In genomic region chr1:182069028-182069466, GRCh38 we compare ENCODE assay signal across 9 cellular contexts. TPM values are rescaled to one million over a fixed set of nuclear protein-coding genes. Genes with fewer than 3 reads are reported as not detected.
DNase-seq lines count a peak whose midpoint lies in the region; TF ChIP-seq lines count a peak whose summit lies in the region.
"Had no signal": no experiment of that assay in that cellular context is flagged by ENCODE, and none has a peak within 500 bp of the region (broad histone marks: within the 10 kb centered on the region; RNA-seq: fewer than 3 reads in every experiment).

No MANE protein-coding gene starts in this region.

- in situ Hi-C loops in astrocyte of the spinal cord (cut with HindIII; ENCODE audit: low sequenced_read_pairs): no loop called here

- peak; percentile 90 for TF ChIP-seq CTCF in astrocyte of the spinal cord (IDR thresholded peaks at IDR 0.05; ENCODE audit: low read depth, low read length)

- DNase-seq in NCI-H146 (lab: John Stamatoyannopoulos, UW) (peak; percentile 27), NCI-H146 treated with DMSO at 0.1 percent for 48 hours (lab: John Stamatoyannopoulos, UW; ENCODE audit: unreplicated experiment) (no peak), HT1080 (ENCODE audit: low read depth) (peak; percentile 69), NOMO-1 treated with DMSO at 0.1 percent for 48 hours (lab: John Stamatoyannopoulos, UW; ENCODE audit: unreplicated experiment) (peak; percentile 38), astrocyte of the spinal cord (ENCODE audit: low read depth, low spot score) (peak; percentile 22), iPS-NIHi11 (ENCODE audit: low spot score) (peak; percentile 89), OCI-M2 (lab: John Stamatoyannopoulos, UW; ENCODE audit: unreplicated experiment) (no peak)
- DNase-seq in stimulated activated CD8-positive, alpha-beta memory T cell treated with anti-CD3 and anti-CD28 coated beads, Interleukin-4, amount 100 ng/mL, for 48 hours: peak; percentile 36

- H3K4me3 ChIP-seq in astrocyte of the spinal cord (ENCODE audit: low read depth, low read length): no peak overlapping the region

RNA-seq across cellular contexts. Expression of gene ZNF648, which starts 7.5 kb away (rescaled TPM):
- total RNA-seq in HT1080 (2014; rRNA removed; shearing (Covaris generic)): 0.10 and 0.34 TPM in 2 replicates
- polyA plus RNA-seq in HT1080 (2015; cell fraction: cytosol; rRNA removed): 0.02 TPM in 1 of 2 replicates, not detected in the other
- 0.04 and 0.32 TPM in 2 replicates for polyA plus RNA-seq in HT1080 (2015; cell fraction: nucleus; rRNA removed)
- total RNA-seq: activated CD8-positive, alpha-beta memory T cell treated with anti-CD3 and anti-CD28 coated beads for 36 hours had no signal

Comparison
In these comparisons a context has a peak if more than half of its experiments do, and no peak if none do; other contexts are left out.
1. DNase-seq: peak in NCI-H146 (single experiment), HT1080 (single experiment), NOMO-1 treated with DMSO at 0.1 percent for 48 hours (single experiment), astrocyte of the spinal cord (single experiment), iPS-NIHi11 (single experiment) and stimulated activated CD8-positive, alpha-beta memory T cell treated with anti-CD3 and anti-CD28 coated beads, Interleukin-4, amount 100 ng/mL, for 48 hours (single experiment); none in NCI-H146 treated with DMSO at 0.1 percent for 48 hours (single experiment) and OCI-M2 (single experiment).